In genomic region chr17:38742431-38743308, GRCh38 we compare ENCODE assay signal across 8 cellular contexts. TPM values are rescaled to one million over a fixed set of nuclear protein-coding genes. Genes with fewer than 3 reads are reported as not detected.
DNase-seq lines count a peak whose midpoint lies in the region; ATAC-seq, FAIRE-seq and TF ChIP-seq lines count a peak whose summit lies in the region.

No MANE protein-coding gene starts in this region.

- DNase-seq in DMS79 treated with DMSO at 0.1 percent for 48 hours (lab: John Stamatoyannopoulos, UW) (peak; percentile 79), NCI-H226 (peak; percentile 65), dermis microvascular lymphatic vessel endothelial cell (ENCODE audit: low read depth in 2 of 2) (peak; percentile 94 to 96), dedifferentiated amniotic fluid mesenchymal stem cell (ENCODE audit: extremely low spot score) (no peak), RCC 7860 (ENCODE audit: low spot score) (no peak), kidney (no peak)

- intact Hi-C loops in kidney (cut with DNase I) = no loop called here

- H3K36me3 ChIP-seq in muscle layer of duodenum (ENCODE audit: control insufficient read depth in 1 of 2, insufficient read depth in 2 of 2, low read length in 2 of 2) = peaks cover 5 to 21% of the 10 kb centered on the region in 2 donors
- peaks cover 14 to 24% of the 10 kb centered on the region in 2 donors for H3K36me3 ChIP-seq in kidney (ENCODE audit: control insufficient read depth in 1 of 2, insufficient read depth in 2 of 2, low read length in 2 of 2)

- H3K9ac ChIP-seq in kidney (ENCODE audit: low read length in 2 of 2) = peak overlapping the region in 1 of 2 donors; percentile 46

- H3K9me3 ChIP-seq in muscle layer of duodenum (ENCODE audit: control insufficient read depth in 1 of 2, low read length in 2 of 2) = no peaks in the 10 kb centered on the region
- no peaks in the 10 kb centered on the region for H3K9me3 ChIP-seq in kidney (ENCODE audit: control insufficient read depth in 1 of 2, low read length in 2 of 2)

- ATAC-seq in GM18511 (IDR thresholded peaks at IDR 0.05; ENCODE audit: unreplicated experiment) = no peak

- H3K4me3 ChIP-seq in muscle layer of duodenum (ENCODE audit: low read depth in 1 of 2, low read length in 2 of 2) (peak overlapping the region; percentile 21 to 24), kidney (ENCODE audit: low read length in 2 of 2) (no peak overlapping the region)

- H3K27ac ChIP-seq in muscle layer of duodenum (ENCODE audit: low read length) (peak overlapping the region; percentile 83), kidney (ENCODE audit: low read depth in 2 of 2, low read length in 2 of 2) (peak overlapping the region in 1 of 2 donors; percentile 74)

- H3K27me3 ChIP-seq in muscle layer of duodenum (ENCODE audit: low read depth, low read length) = no peaks in the 10 kb centered on the region

- H3K4me1 ChIP-seq in muscle layer of duodenum (ENCODE audit: control insufficient read depth in 1 of 2, insufficient read depth in 2 of 2, low read length in 2 of 2) (peaks cover 18 to 57% of the 10 kb centered on the region in 2 donors), kidney (ENCODE audit: control insufficient read depth in 1 of 2, insufficient read depth in 1 of 2, low read depth in 1 of 2, low read length in 2 of 2) (peaks cover 26 to 34% of the 10 kb centered on the region in 2 donors)

- no peak for TF ChIP-seq CTCF in kidney (IDR thresholded peaks at IDR 0.05; ENCODE audit: borderline replicate concordance, extremely low read depth, insufficient read depth)

- FAIRE-seq in RCC 7860 (lab: Jason Lieb, UNC) (no peak), kidney (lab: Jason Lieb, UNC) (no peak)

RNA-seq across cellular contexts. Expression of gene PCGF2, which starts 5.5 kb away (rescaled TPM):
- total RNA-seq in dermis microvascular lymphatic vessel endothelial cell (3.2 and 5.6 TPM in 2 replicates), kidney (62.2 TPM)
- 111 TPM for polyA plus RNA-seq in kidney (ENCODE audit: insufficient read depth, low read depth, low replicate concordance)

RNA-seq across cellular contexts. Expression of gene PSMB3, which starts 9.9 kb away (rescaled TPM):
- total RNA-seq in dermis microvascular lymphatic vessel endothelial cell (379 and 507 TPM in 2 replicates), kidney (156 TPM)
- 347 TPM for polyA plus RNA-seq in kidney (ENCODE audit: insufficient read depth, low read depth, low replicate concordance)

RNA-seq across cellular contexts. Expression of gene CISD3, which starts 12.5 kb away (rescaled TPM):
- 2.7 and 3.7 TPM in 2 replicates for total RNA-seq in dermis microvascular lymphatic vessel endothelial cell
- total RNA-seq in kidney = 37.7 TPM
- 152 TPM for polyA plus RNA-seq in kidney (ENCODE audit: insufficient read depth, low read depth, low replicate concordance)

RNA-seq across cellular contexts. Expression of gene MLLT6, which starts 37.6 kb away (rescaled TPM):
- total RNA-seq in dermis microvascular lymphatic vessel endothelial cell = 12.2 and 16.7 TPM in 2 replicates
- total RNA-seq in kidney = 199 TPM
- 34.3 TPM for polyA plus RNA-seq in kidney (ENCODE audit: insufficient read depth, low read depth, low replicate concordance)

RNA-seq across cellular contexts. Expression of gene PIP4K2B, which starts 56.7 kb away (rescaled TPM):
- total RNA-seq in dermis microvascular lymphatic vessel endothelial cell (26.8 and 41.1 TPM in 2 replicates), kidney (41.2 TPM)
- polyA plus RNA-seq in kidney (ENCODE audit: insufficient read depth, low read depth, low replicate concordance) = 15.3 TPM

Comparison
In these comparisons a context has a peak if more than half of its experiments do, and no peak if none do; other contexts are left out.
1. DNase-seq: peak in DMS79 treated with DMSO at 0.1 percent for 48 hours (single experiment), NCI-H226 (single experiment) and dermis microvascular lymphatic vessel endothelial cell (2 of 2); none in dedifferentiated amniotic fluid mesenchymal stem cell (single experiment), RCC 7860 (single experiment) and kidney (single experiment).
2. H3K4me3 ChIP-seq: peak in muscle layer of duodenum (2 of 2); none in kidney (0 of 2).